Comparison of ENCODE assay signal across 9 cellular contexts in the genomic region with DNA sequence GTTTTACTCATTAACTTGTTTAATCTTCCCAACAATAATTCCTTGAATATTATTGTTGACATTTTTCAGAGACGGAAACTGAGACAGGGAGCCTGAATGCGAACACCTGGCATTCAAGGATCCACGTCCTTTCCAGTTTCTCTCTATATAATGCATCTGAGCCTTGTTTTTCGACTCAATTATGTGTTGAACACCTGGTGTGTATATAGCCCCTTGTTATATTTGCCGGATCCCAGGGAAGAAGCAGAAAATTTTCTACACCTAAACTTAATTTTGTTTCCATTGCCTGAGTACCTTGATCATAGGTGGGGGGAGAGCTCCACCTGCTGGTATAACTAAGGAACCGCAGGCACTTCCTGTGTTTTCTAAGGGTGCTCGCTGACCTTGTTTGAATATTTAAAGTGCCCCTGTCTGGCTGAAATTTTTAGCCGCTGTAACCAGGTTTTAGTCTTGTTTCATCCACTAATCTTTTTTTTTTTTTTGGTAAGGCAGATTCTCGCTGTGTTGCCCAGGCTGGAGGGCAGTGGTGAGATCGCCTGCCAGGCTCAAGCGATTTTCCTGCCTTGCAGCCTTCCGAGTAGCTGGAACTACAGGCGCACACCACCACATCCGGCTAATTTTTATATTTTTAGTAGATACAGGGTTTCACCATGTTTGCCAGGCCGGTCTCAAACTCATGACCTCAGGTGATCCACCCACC. TPM values are rescaled to one million over a fixed set of nuclear protein-coding genes. Genes with fewer than 3 reads are reported as not detected.
A peak's percentile ranks its signal among the peaks of the same experiment; 100 is the strongest.
DNase-seq lines count a peak whose midpoint lies in the region; ATAC-seq, FAIRE-seq and TF ChIP-seq lines count a peak whose summit lies in the region.
"Had no signal": no experiment of that assay in that cellular context is flagged by ENCODE, and none has a peak within 500 bp of the region (broad histone marks: within the 10 kb centered on the region; RNA-seq: fewer than 3 reads in every experiment).

No MANE protein-coding gene starts in this region.

- H3K36me3 Mint-ChIP-seq in Calu3 (ENCODE audit: insufficient read depth, unreplicated experiment), result no peaks in the 10 kb centered on the region
- H3K36me3 Mint-ChIP-seq in WTC11, result peaks cover 3% of the 10 kb centered on the region

- no peaks in the 10 kb centered on the region for H3K27me3 ChIP-seq in bronchial epithelial cell (ENCODE audit: control insufficient read depth, insufficient read depth, low read length)

- TF ChIP-seq CTCF in Calu3 (IDR thresholded peaks at IDR 0.05; ENCODE audit: unreplicated experiment) (peak; percentile 94), WTC11 (IDR thresholded peaks at IDR 0.05) (peak; percentile 96), bronchial epithelial cell (IDR thresholded peaks at IDR 0.05; ENCODE audit: insufficient read depth, low read length, severe bottlenecking) (peak; percentile 79)

- H3K4me3 ChIP-seq in bronchial epithelial cell (ENCODE audit: low read depth, low read length), result no peak overlapping the region

- peak; percentile 38 for ATAC-seq in HG02885 (IDR thresholded peaks at IDR 0.05; ENCODE audit: poor library complexity, unreplicated experiment)
- ATAC-seq in WTC11, result peak; percentile 64
- ATAC-seq in GM21576 (IDR thresholded peaks at IDR 0.05; ENCODE audit: unreplicated experiment), result no peak

- peak overlapping the region; percentile 29 for H3K4me3 Mint-ChIP-seq in Calu3 (ENCODE audit: low read depth, unreplicated experiment)
- H3K4me3 Mint-ChIP-seq in WTC11, result no peak overlapping the region

- H3K9me3 Mint-ChIP-seq in Calu3 (ENCODE audit: low read depth, unreplicated experiment), result no peaks in the 10 kb centered on the region
- H3K9me3 Mint-ChIP-seq in WTC11, result peaks cover 5% of the 10 kb centered on the region

- no peak for FAIRE-seq in bronchial epithelial cell (lab: Jason Lieb, UNC)
- FAIRE-seq: colon had no signal

- intact Hi-C loops in Calu3 (cut with micrococcal nuclease; ENCODE audit: unreplicated experiment), result loop anchor here (1.0 to 5.0 kb wide), 5 partner anchors 160 to 480 kb away; no protein-coding TSS in a partner anchor

- CTCF ChIA-PET in Calu3 (lab: Charles Lee), result interaction anchor here (0.6 to 3.7 kb wide), 11 partner anchors 148 to 422 kb away, joined by 3 to 46 read pairs (median 4); no protein-coding TSS in a partner anchor
- CTCF ChIA-PET in WTC11 (lab: Charles Lee), result interaction anchor here (0.6 to 3.1 kb wide), 21 partner anchors 12 to 1380 kb away, joined by 3 to 36 read pairs (median 5); a partner anchor contains a TSS

- H3K27ac Mint-ChIP-seq in Calu3 (ENCODE audit: unreplicated experiment) (peak overlapping the region; percentile 19), WTC11 (no peak overlapping the region)

- H3K4me1 Mint-ChIP-seq in Calu3 (ENCODE audit: low read depth, unreplicated experiment) (peaks cover 34% of the 10 kb centered on the region), WTC11 (no peaks in the 10 kb centered on the region)

- POLR2A ChIA-PET in WTC11 (lab: Charles Lee), result no interaction called here

- H3K36me3 ChIP-seq in bronchial epithelial cell (ENCODE audit: control insufficient read depth, insufficient read depth, low read length), result no peaks in the 10 kb centered on the region

- DNase-seq in Calu3, result peak; percentile 79
- peak; percentile 64 for DNase-seq in NCI-H2196 treated with DMSO at 0.1 percent for 48 hours (lab: John Stamatoyannopoulos, UW; ENCODE audit: unreplicated experiment)
- peak; percentile 59 for DNase-seq in WTC11 (ENCODE audit: low spot score)
- DNase-seq in bronchial epithelial cell (ENCODE audit: low read depth), result peak; percentile 48
- DNase-seq in islet precursor cell, result peak; percentile 72
- peak; percentile 42 to 74 (median 57) for DNase-seq in stimulated activated CD4-positive, alpha-beta T cell treated with anti-CD3 and anti-CD28 coated beads, Interleukin-12 subunit alpha, Interleukin-12 subunit beta, amount 100 ng/mL, for 48 hours (ENCODE audit: low read depth in 2 of 3, low spot score in 1 of 3)

- no peaks in the 10 kb centered on the region for H3K27me3 Mint-ChIP-seq in Calu3 (ENCODE audit: unreplicated experiment)
- no peaks in the 10 kb centered on the region for H3K27me3 Mint-ChIP-seq in WTC11 (ENCODE audit: low read depth)

- no TSS peak for BruUV-seq in Calu3 (replicated peaks; lab: Mats Ljungman, UMichigan)

TF ChIP-seq in WTC11, 78 proteins besides CTCF, POLR2A, EP300 and RAD21:
- TF ChIP-seq, protein P1, sequence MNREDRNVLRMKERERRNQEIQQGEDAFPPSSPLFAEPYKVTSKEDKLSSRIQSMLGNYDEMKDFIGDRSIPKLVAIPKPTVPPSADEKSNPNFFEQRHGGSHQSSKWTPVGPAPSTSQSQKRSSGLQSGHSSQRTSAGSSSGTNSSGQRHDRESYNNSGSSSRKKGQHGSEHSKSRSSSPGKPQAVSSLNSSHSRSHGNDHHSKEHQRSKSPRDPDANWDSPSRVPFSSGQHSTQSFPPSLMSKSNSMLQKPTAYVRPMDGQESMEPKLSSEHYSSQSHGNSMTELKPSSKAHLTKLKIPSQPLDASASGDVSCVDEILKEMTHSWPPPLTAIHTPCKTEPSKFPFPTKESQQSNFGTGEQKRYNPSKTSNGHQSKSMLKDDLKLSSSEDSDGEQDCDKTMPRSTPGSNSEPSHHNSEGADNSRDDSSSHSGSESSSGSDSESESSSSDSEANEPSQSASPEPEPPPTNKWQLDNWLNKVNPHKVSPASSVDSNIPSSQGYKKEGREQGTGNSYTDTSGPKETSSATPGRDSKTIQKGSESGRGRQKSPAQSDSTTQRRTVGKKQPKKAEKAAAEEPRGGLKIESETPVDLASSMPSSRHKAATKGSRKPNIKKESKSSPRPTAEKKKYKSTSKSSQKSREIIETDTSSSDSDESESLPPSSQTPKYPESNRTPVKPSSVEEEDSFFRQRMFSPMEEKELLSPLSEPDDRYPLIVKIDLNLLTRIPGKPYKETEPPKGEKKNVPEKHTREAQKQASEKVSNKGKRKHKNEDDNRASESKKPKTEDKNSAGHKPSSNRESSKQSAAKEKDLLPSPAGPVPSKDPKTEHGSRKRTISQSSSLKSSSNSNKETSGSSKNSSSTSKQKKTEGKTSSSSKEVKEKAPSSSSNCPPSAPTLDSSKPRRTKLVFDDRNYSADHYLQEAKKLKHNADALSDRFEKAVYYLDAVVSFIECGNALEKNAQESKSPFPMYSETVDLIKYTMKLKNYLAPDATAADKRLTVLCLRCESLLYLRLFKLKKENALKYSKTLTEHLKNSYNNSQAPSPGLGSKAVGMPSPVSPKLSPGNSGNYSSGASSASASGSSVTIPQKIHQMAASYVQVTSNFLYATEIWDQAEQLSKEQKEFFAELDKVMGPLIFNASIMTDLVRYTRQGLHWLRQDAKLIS (CRISPR knock-in tag; IDR thresholded peaks at IDR 0.05; ENCODE audit: borderline replicate concordance), result no peak
- TF ChIP-seq ZNF263 (CRISPR knock-in tag; IDR thresholded peaks at IDR 0.05; ENCODE audit: low read depth) (no peak), ZNF121 (CRISPR knock-in tag; IDR thresholded peaks at IDR 0.05) (no peak), ZNF671 (CRISPR knock-in tag; IDR thresholded peaks at IDR 0.05) (no peak), OVOL2 (CRISPR knock-in tag; IDR thresholded peaks at IDR 0.05; ENCODE audit: borderline replicate concordance) (no peak), NFATC4 (CRISPR knock-in tag; IDR thresholded peaks at IDR 0.05) (no peak), CREM (CRISPR knock-in tag; IDR thresholded peaks at IDR 0.05) (no peak), TEAD1 (CRISPR knock-in tag; IDR thresholded peaks at IDR 0.05) (no peak), GTF2I (CRISPR knock-in tag; conservative IDR thresholded peaks at IDR 0.05) (no peak), PRRX2 (CRISPR knock-in tag; IDR thresholded peaks at IDR 0.05) (no peak)
- TF ChIP-seq, protein P2, sequence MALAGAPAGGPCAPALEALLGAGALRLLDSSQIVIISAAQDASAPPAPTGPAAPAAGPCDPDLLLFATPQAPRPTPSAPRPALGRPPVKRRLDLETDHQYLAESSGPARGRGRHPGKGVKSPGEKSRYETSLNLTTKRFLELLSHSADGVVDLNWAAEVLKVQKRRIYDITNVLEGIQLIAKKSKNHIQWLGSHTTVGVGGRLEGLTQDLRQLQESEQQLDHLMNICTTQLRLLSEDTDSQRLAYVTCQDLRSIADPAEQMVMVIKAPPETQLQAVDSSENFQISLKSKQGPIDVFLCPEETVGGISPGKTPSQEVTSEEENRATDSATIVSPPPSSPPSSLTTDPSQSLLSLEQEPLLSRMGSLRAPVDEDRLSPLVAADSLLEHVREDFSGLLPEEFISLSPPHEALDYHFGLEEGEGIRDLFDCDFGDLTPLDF (CRISPR knock-in tag; IDR thresholded peaks at IDR 0.05), result no peak
- TF ChIP-seq, protein P3, sequence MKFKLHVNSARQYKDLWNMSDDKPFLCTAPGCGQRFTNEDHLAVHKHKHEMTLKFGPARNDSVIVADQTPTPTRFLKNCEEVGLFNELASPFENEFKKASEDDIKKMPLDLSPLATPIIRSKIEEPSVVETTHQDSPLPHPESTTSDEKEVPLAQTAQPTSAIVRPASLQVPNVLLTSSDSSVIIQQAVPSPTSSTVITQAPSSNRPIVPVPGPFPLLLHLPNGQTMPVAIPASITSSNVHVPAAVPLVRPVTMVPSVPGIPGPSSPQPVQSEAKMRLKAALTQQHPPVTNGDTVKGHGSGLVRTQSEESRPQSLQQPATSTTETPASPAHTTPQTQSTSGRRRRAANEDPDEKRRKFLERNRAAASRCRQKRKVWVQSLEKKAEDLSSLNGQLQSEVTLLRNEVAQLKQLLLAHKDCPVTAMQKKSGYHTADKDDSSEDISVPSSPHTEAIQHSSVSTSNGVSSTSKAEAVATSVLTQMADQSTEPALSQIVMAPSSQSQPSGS (CRISPR knock-in tag; IDR thresholded peaks at IDR 0.05; ENCODE audit: borderline replicate concordance, low read depth), result no peak

RNA-seq across cellular contexts. Expression of a gene that starts 6.6 kb away (rescaled TPM):
- total RNA-seq in Calu3 (2022) (35.7 and 35.9 TPM in 2 replicates), WTC11 (2021) (23.5 to 25.4 TPM (median 25.4 TPM) in 3 replicates), bronchial epithelial cell (12.9 and 16.6 TPM in 2 replicates)

RNA-seq across cellular contexts. Expression of a gene that starts 42.3 kb away (rescaled TPM):
- not detected in 2 replicates for total RNA-seq in Calu3 (2022)
- 0.60 to 1.1 TPM (median 0.82 TPM) in 3 replicates for total RNA-seq in WTC11 (2021)
- total RNA-seq in bronchial epithelial cell, result 0.26 and 0.53 TPM in 2 replicates
